ENCODE assay signal across 8 cellular contexts in the genomic region with DNA sequence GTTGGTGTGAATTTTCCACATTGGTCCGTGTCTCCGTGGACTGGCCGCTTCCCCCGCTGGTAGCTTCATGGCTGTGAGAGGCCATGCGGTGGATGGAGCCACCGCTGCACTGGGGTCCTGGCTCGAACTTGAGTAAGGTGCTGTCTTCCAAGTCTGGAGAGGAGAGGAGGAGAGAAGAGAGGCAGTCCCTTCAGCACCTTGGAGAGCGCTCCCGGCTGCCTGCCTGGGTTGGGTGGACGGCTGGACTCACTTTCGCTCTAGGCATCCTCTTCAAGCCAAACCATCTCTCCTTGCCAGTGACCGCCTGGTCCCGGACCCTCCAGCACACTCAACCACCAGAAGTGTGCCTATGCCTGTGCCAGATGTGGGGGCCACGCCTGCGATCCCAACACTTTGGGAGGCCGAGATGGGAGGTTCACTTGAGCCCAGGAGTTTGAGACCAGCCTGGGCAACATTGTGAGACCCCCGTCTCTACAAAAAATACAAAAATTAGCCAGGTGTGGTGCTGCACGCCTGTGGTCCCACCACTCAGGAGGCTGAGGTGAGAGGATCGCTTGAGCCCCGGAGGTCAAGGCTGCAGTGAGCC.
DNase-seq lines count a peak whose midpoint lies in the region; ATAC-seq and TF ChIP-seq lines count a peak whose summit lies in the region.
"Had no signal": no experiment of that assay in that cellular context is flagged by ENCODE, and none has a peak within 500 bp of the region (broad histone marks: within the 10 kb centered on the region; RNA-seq: fewer than 3 reads in every experiment).

No MANE protein-coding gene starts in this region.

- no peaks in the 10 kb centered on the region for H3K36me3 Mint-ChIP-seq in nephron (ENCODE audit: low read depth)

- H3K27ac Mint-ChIP-seq in nephron: no peak overlapping the region

- no peaks in the 10 kb centered on the region for H3K4me1 Mint-ChIP-seq in nephron

- H3K27me3 Mint-ChIP-seq in nephron (ENCODE audit: low read depth): peaks cover 77% of the 10 kb centered on the region

- H3K4me3 Mint-ChIP-seq in nephron: peak overlapping the region in 2 of 3 experiments; percentile 10 to 56

- H3K9me3 Mint-ChIP-seq in nephron: peaks cover 8% of the 10 kb centered on the region

- peak; percentile 78 for DNase-seq in HPDE6-E6E7 (ENCODE audit: extremely low spot score)
- peak; percentile 41 for DNase-seq in T-helper 9 cell
- DNase-seq in ecto neural progenitor cell (ENCODE audit: low spot score): peak; percentile 84
- DNase-seq in NCI-H2107 (lab: John Stamatoyannopoulos, UW): no peak
- no peak for DNase-seq in germinal center (ENCODE audit: low spot score)

- no peak for TF ChIP-seq CTCF in nephron (IDR thresholded peaks at IDR 0.05; ENCODE audit: unreplicated experiment in 3 of 3)

- ATAC-seq in HG02571 (IDR thresholded peaks at IDR 0.05; ENCODE audit: unreplicated experiment): no peak
- ATAC-seq: Panc1 had no signal

Comparison
In these comparisons a context has a peak if more than half of its experiments do, and no peak if none do; other contexts are left out.
1. DNase-seq: peak in HPDE6-E6E7 (single experiment), T-helper 9 cell (single experiment) and ecto neural progenitor cell (single experiment); none in NCI-H2107 (single experiment) and germinal center (single experiment).